Comparison of ENCODE assay signal across 8 cellular contexts in the genomic region with DNA sequence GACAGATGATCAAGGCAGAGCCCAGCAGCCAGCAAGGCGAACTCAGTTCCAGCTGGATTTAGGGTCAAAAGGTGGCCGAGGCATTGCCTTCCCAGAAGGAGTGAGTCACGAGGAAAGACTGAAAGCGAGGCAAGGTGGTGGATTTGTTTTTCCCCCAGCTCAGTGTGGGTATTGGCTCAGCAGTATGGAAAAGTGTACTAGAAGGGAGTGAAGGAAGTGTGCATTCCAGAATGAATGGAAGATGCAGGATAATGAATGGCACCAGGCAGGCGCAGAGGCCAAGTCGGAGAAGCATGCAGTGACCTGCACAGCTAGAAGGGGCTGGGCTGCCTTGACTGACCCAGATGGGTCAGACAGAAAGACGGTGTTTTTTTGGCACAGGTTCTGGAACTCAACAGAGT. TPM values are rescaled to one million over a fixed set of nuclear protein-coding genes. Genes with fewer than 3 reads are reported as not detected.
DNase-seq lines count a peak whose midpoint lies in the region; ATAC-seq, FAIRE-seq and TF ChIP-seq lines count a peak whose summit lies in the region.

No MANE protein-coding gene starts in this region.

- H3K9me3 ChIP-seq in adipocyte (ENCODE audit: control insufficient read depth, low read length) (no peaks in the 10 kb centered on the region), skeletal muscle satellite cell (replicated peaks; ENCODE audit: low read length) (no peaks in the 10 kb centered on the region)

- H3K27me3 ChIP-seq in adipocyte (replicated peaks; ENCODE audit: control insufficient read depth, insufficient read depth, low read length) (no peaks in the 10 kb centered on the region), skeletal muscle satellite cell (ENCODE audit: control insufficient read depth, insufficient read depth, low read length) (no peaks in the 10 kb centered on the region)

- H3K36me3 ChIP-seq in adipocyte (ENCODE audit: control insufficient read depth, insufficient read depth, low read length, severe bottlenecking) (no peaks in the 10 kb centered on the region), skeletal muscle satellite cell (ENCODE audit: insufficient read depth, low read length) (no peaks in the 10 kb centered on the region)

- peak; percentile 97 for FAIRE-seq in H54 (lab: Jason Lieb, UNC)

- TF ChIP-seq POLR2A in H54 (IDR thresholded peaks at IDR 0.05; ENCODE audit: low read depth, low read length), result no peak

- peak; percentile 68 for DNase-seq in H54 (ENCODE audit: insufficient read length, low spot score)
- DNase-seq in adipocyte (ENCODE audit: low read depth), result peak; percentile 80
- DNase-seq in foreskin fibroblast, result peak; percentile 87
- DNase-seq in activated naive CD4-positive, alpha-beta T cell (lab: John Stamatoyannopoulos, UW), result no peak
- no peak for DNase-seq in medulla oblongata (ENCODE audit: extremely low spot score)
- no peak for DNase-seq in nucleus accumbens (lab: John Stamatoyannopoulos, UW)

- H3K9ac ChIP-seq in adipocyte (ENCODE audit: low read length), result no peak overlapping the region
- H3K9ac ChIP-seq in skeletal muscle satellite cell (ENCODE audit: low read depth, low read length), result no peak overlapping the region

- H3K4me1 ChIP-seq in adipocyte (ENCODE audit: control insufficient read depth, insufficient read depth, low read length), result peaks cover 38% of the 10 kb centered on the region
- H3K4me1 ChIP-seq in skeletal muscle satellite cell (ENCODE audit: control insufficient read depth, insufficient read depth, low read length), result peaks cover 54% of the 10 kb centered on the region

- H3K4me3 ChIP-seq in adipocyte (ENCODE audit: low read length) (peak overlapping the region; percentile 58), foreskin fibroblast (ENCODE audit: low read depth in 1 of 2, low read length in 2 of 2) (no peak overlapping the region), skeletal muscle satellite cell (ENCODE audit: low read length) (peak overlapping the region; percentile 39)

- TF ChIP-seq CTCF in foreskin fibroblast (IDR thresholded peaks at IDR 0.05; ENCODE audit: low read depth, low read length), result no peak

- no peak for ATAC-seq in HG03135 (IDR thresholded peaks at IDR 0.05; ENCODE audit: unreplicated experiment)

- H3K4me2 ChIP-seq in skeletal muscle satellite cell (ENCODE audit: low read length), result peak overlapping the region; percentile 67

RNA-seq across cellular contexts. Expression of gene FOXP1, which starts 46.3 kb away (rescaled TPM):
- total RNA-seq in skeletal muscle satellite cell (2012; rRNA removed), result 42.6 and 49.4 TPM in 2 replicates

Comparison
In these comparisons a context has a peak if more than half of its experiments do, and no peak if none do; other contexts are left out.
1. DNase-seq: peak in H54 (single experiment), adipocyte (single experiment) and foreskin fibroblast (2 of 2); none in activated naive CD4-positive, alpha-beta T cell (0 of 4), medulla oblongata (single experiment) and nucleus accumbens (0 of 56).
2. H3K4me3 ChIP-seq: peak in adipocyte (single experiment) and skeletal muscle satellite cell (single experiment); none in foreskin fibroblast (0 of 2).